Comparison of ENCODE assay signal across 8 cellular contexts in the genomic region with DNA sequence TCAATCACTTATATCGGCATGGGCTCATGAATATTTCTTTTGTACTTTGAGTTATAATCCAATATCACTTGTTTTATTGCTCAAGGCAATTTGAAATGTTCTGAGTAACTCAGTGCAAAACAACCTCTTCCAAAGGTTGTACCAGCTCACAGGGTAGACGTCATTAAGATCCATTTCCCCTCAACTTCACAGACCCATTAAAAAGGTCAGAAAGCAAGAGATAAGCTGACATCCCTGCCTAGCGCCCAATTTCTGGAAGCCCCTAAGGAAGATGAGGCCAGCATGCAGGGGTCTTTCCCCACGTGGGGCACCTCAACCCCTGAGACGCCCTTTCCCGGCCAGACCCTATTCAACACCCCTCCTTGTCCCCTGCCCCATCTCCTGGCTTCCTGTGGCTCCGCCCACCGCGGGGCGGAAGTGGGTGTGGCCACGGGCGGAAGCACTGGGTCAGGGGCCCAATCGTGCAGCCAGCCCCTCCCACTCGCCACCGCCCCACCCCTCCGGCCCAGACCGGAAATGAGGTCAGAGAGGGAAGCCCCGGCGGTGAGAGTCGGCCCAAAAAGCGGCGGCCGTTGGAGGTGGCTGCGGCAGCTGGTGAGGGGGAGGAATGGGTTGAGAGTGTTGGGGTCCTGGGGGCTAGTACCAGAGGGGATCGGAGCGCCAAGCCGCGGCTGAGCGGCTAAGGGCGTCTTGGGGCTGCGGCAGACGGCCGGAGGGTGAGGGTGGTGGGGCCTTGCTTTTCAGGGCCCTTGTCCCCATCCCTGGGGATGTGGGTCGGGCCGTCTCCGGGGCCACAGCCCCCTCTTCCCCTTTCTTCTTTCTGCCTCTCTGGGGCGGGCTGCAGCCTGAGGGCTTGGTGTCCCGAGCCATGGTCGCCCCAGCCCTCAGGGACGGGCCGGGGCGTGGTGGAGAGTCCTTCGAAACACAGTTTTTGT. TPM values are rescaled to one million over a fixed set of nuclear protein-coding genes. Genes with fewer than 3 reads are reported as not detected.
DNase-seq lines count a peak whose midpoint lies in the region; ATAC-seq and TF ChIP-seq lines count a peak whose summit lies in the region.

A gene (plus strand): TSS at position 525 of the 935 bp plus-strand sequence. CDS start 2,442 bp downstream, outside the sequence.

- DNase-seq in GM13977 (ENCODE audit: low spot score) (peak; percentile 98), NCI-H1436 treated with DMSO at 0.1 percent for 48 hours (lab: John Stamatoyannopoulos, UW) (peak; percentile 51), amniotic epithelial cell (ENCODE audit: low read depth) (peak; percentile 77), left ventricle myocardium inferior (peak; percentile 96), prostate gland (ENCODE audit: low spot score) (peak; percentile 87), ureter (ENCODE audit: low spot score) (peak; percentile 97)

- intact Hi-C loops in left ventricle myocardium inferior (cut with micrococcal nuclease) (no loop called here), prostate gland (cut with DNase I) (loop anchor here (5.0 kb wide), 1 partner anchor 49 kb away; no protein-coding TSS in a partner anchor)

- H3K27me3 ChIP-seq in left ventricle myocardium inferior (ENCODE audit: low read depth) (peaks cover 3% of the 10 kb centered on the region), prostate gland (replicated peaks; ENCODE audit: insufficient read depth) (no peaks in the 10 kb centered on the region)

- H3K9me3 Mint-ChIP-seq in T-helper 1 cell treated with Interleukin-12 subunit alpha and Interleukin-12 subunit beta and Interleukin-4 antibody, amounts not matched to agents 30 μg/mL and 1 μg/mL, for 36 hours = peaks cover 4% of the 10 kb centered on the region

- H3K4me1 Mint-ChIP-seq in T-helper 1 cell treated with Interleukin-12 subunit alpha and Interleukin-12 subunit beta and Interleukin-4 antibody, amounts not matched to agents 30 μg/mL and 1 μg/mL, for 36 hours (ENCODE audit: low read depth) = peaks cover 44% of the 10 kb centered on the region

- peaks cover 26% of the 10 kb centered on the region for H3K36me3 Mint-ChIP-seq in T-helper 1 cell treated with Interleukin-12 subunit alpha and Interleukin-12 subunit beta and Interleukin-4 antibody, amounts not matched to agents 30 μg/mL and 1 μg/mL, for 36 hours (ENCODE audit: low read depth)

- H3K27ac Mint-ChIP-seq in T-helper 1 cell treated with Interleukin-12 subunit alpha and Interleukin-12 subunit beta and Interleukin-4 antibody, amounts not matched to agents 30 μg/mL and 1 μg/mL, for 36 hours = peak within 1 kb of the TSS; percentile 100

- peak; percentile 84 for ATAC-seq in HG02840 (IDR thresholded peaks at IDR 0.05; ENCODE audit: low FRiP score, unreplicated experiment)

- TF ChIP-seq CTCF in GM13977 (IDR thresholded peaks at IDR 0.05; ENCODE audit: extremely low read depth, insufficient read depth, missing control alignments) (no peak), left ventricle myocardium inferior (IDR thresholded peaks at IDR 0.05; ENCODE audit: borderline replicate concordance) (no peak), prostate gland (IDR thresholded peaks at IDR 0.05) (peak in 1 of 4 experiments; percentile 12)

- peaks cover 4% of the 10 kb centered on the region for H3K27me3 Mint-ChIP-seq in T-helper 1 cell treated with Interleukin-12 subunit alpha and Interleukin-12 subunit beta and Interleukin-4 antibody, amounts not matched to agents 30 μg/mL and 1 μg/mL, for 36 hours (ENCODE audit: low read depth)

- peak within 1 kb of the TSS; percentile 89 for H3K4me3 Mint-ChIP-seq in T-helper 1 cell treated with Interleukin-12 subunit alpha and Interleukin-12 subunit beta and Interleukin-4 antibody, amounts not matched to agents 30 μg/mL and 1 μg/mL, for 36 hours

- 3% methylated on average over 43 of the region's 43 CpGs for WGBS in prostate gland

- in situ Hi-C loops in GM13977 (cut with MboI; ENCODE audit: low pct_unique_long_range_greater_than_20kb, low sequenced_read_pairs, unreplicated experiment) = no loop called here

- peaks cover 49% of the 10 kb centered on the region for H3K4me1 ChIP-seq in left ventricle myocardium inferior
- H3K4me1 ChIP-seq in prostate gland (replicated peaks) = peaks cover 19% of the 10 kb centered on the region

- H3K27ac ChIP-seq in left ventricle myocardium inferior (replicated peaks) = peak within 1 kb of the TSS; percentile 83
- peak within 1 kb of the TSS; percentile 73 to 75 for H3K27ac ChIP-seq in prostate gland

- H3K36me3 ChIP-seq in left ventricle myocardium inferior (peaks cover 18% of the 10 kb centered on the region), prostate gland (peaks cover 0 to 6% of the 10 kb centered on the region in 2 donors)

- peak within 1 kb of the TSS; percentile 95 for H3K4me3 ChIP-seq in left ventricle myocardium inferior
- H3K4me3 ChIP-seq in prostate gland = peak within 1 kb of the TSS; percentile 78 to 90

- H3K9me3 ChIP-seq in left ventricle myocardium inferior (replicated peaks) (no peaks in the 10 kb centered on the region), prostate gland (no peaks in the 10 kb centered on the region)

- TF ChIP-seq POLR2A in prostate gland (IDR thresholded peaks at IDR 0.05) = peak; percentile 66

RNA-seq across cellular contexts. Expression of the gene that starts here (rescaled TPM):
- total RNA-seq in left ventricle myocardium inferior = 26.5 TPM
- 10 to 100 TPM; 39.0 to 60.3 TPM for total RNA-seq in prostate gland
- total RNA-seq in ureter = 62.4 TPM

Comparison
In these comparisons a context has a peak if more than half of its experiments do, and no peak if none do; other contexts are left out.
1. Peak in every context shown above with its lines: DNase-seq, ATAC-seq, H3K4me3 ChIP-seq and H3K27ac ChIP-seq.